Comparison of ENCODE assay signal across 15 cellular contexts in genomic region chr15:69044899-69045298, GRCh38. TPM values are rescaled to one million over a fixed set of nuclear protein-coding genes. Genes with fewer than 3 reads are reported as not detected.
A peak's percentile ranks its signal among the peaks of the same experiment; 100 is the strongest.
DNase-seq lines count a peak whose midpoint lies in the region; ATAC-seq and TF ChIP-seq lines count a peak whose summit lies in the region.
"Had no signal": no experiment of that assay in that cellular context is flagged by ENCODE, and none has a peak within 500 bp of the region (broad histone marks: within the 10 kb centered on the region; RNA-seq: fewer than 3 reads in every experiment).

No MANE protein-coding gene starts in this region.

- DNase-seq in AG09309 (ENCODE audit: low read depth) (peak; percentile 60), HL-60 (ENCODE audit: low read depth in 1 of 2, low spot score in 1 of 2) (peak; percentile 25 to 78), SK-MEL-5 (ENCODE audit: low read depth, low spot score) (peak; percentile 41), fibroblast of peridontal ligament (ENCODE audit: extremely low read depth) (peak; percentile 30), glutamatergic neuron (no peak), chondrocyte (ENCODE audit: low spot score) (no peak)
- DNase-seq in stimulated activated CD8-positive, alpha-beta memory T cell treated with anti-CD3 and anti-CD28 coated beads, Interleukin-4, amount 100 ng/mL, for 48 hours = no peak
- DNase-seq: activated T-cell treated with anti-CD3 and anti-CD28 coated beads, Interleukin-2, amount 50 U/mL, for 48 hours; CD4-positive, alpha-beta T cell; heart right ventricle; Karpas-422; NCI-H526 treated with DMSO at 0.1 percent for 48 hours had no signal

- H3K4me1 Mint-ChIP-seq in glutamatergic neuron (ENCODE audit: low read depth, unreplicated experiment) (no peaks in the 10 kb centered on the region), chondrocyte (ENCODE audit: low read depth) (peaks cover 13% of the 10 kb centered on the region)
- H3K4me1 Mint-ChIP-seq: central memory CD8-positive, alpha-beta T cell had no signal

- no peaks in the 10 kb centered on the region for H3K27me3 ChIP-seq in HL-60 (ENCODE audit: insufficient read depth, poor library complexity, severe bottlenecking)
- H3K27me3 ChIP-seq: heart right ventricle, vagina had no signal

- TF ChIP-seq CTCF in AG09309 (IDR thresholded peaks at IDR 0.05; ENCODE audit: control insufficient read depth, insufficient read depth, low read depth, low read length, missing control alignments) = no peak
- TF ChIP-seq CTCF in HL-60 (IDR thresholded peaks at IDR 0.05; ENCODE audit: insufficient read depth, low read length) = no peak
- TF ChIP-seq CTCF in glutamatergic neuron (IDR thresholded peaks at IDR 0.05; ENCODE audit: partially characterized antibody, unreplicated experiment) = no peak
- no peak for TF ChIP-seq CTCF in chondrocyte (IDR thresholded peaks at IDR 0.05)

- H3K4me3 Mint-ChIP-seq in glutamatergic neuron (ENCODE audit: unreplicated experiment) = no peak overlapping the region
- H3K4me3 Mint-ChIP-seq in chondrocyte (ENCODE audit: unreplicated experiment) = no peak overlapping the region
- H3K4me3 Mint-ChIP-seq: CD4-positive, alpha-beta T cell; central memory CD8-positive, alpha-beta T cell had no signal

- no peak for ATAC-seq in HG02642 (IDR thresholded peaks at IDR 0.05; ENCODE audit: poor library complexity, unreplicated experiment)

- H3K27ac Mint-ChIP-seq in glutamatergic neuron (ENCODE audit: unreplicated experiment) (no peak overlapping the region), chondrocyte (ENCODE audit: unreplicated experiment) (no peak overlapping the region)
- H3K27ac Mint-ChIP-seq: CD4-positive, alpha-beta T cell had no signal

- H3K36me3 Mint-ChIP-seq in glutamatergic neuron (ENCODE audit: unreplicated experiment) (no peaks in the 10 kb centered on the region), chondrocyte (ENCODE audit: low read depth) (no peaks in the 10 kb centered on the region)

- H3K27me3 Mint-ChIP-seq in glutamatergic neuron (ENCODE audit: unreplicated experiment) (no peaks in the 10 kb centered on the region), chondrocyte (ENCODE audit: low read depth) (no peaks in the 10 kb centered on the region)
- H3K27me3 Mint-ChIP-seq: CD4-positive, alpha-beta T cell had no signal

- in situ Hi-C loops in SK-MEL-5 (cut with HindIII; ENCODE audit: low pct_unique_long_range_greater_than_20kb, low sequenced_read_pairs) = no loop called here

- H3K4me3 ChIP-seq in AG09309 (ENCODE audit: control insufficient read depth, low read depth, low read length) (no peak overlapping the region), HL-60 (replicated peaks; ENCODE audit: insufficient read depth, low read length) (no peak overlapping the region)
- H3K4me3 ChIP-seq: heart right ventricle, vagina had no signal

- no peaks in the 10 kb centered on the region for H3K9me3 Mint-ChIP-seq in glutamatergic neuron (ENCODE audit: unreplicated experiment)
- H3K9me3 Mint-ChIP-seq in chondrocyte (ENCODE audit: low read depth) = no peaks in the 10 kb centered on the region
- H3K9me3 Mint-ChIP-seq: CD4-positive, alpha-beta T cell; central memory CD8-positive, alpha-beta T cell had no signal

- H3K27ac ChIP-seq in HL-60 (replicated peaks) = no peak overlapping the region
- H3K27ac ChIP-seq: heart right ventricle, vagina had no signal

RNA-seq across cellular contexts. Expression of gene NOX5, which starts 30.4 kb away (rescaled TPM):
- total RNA-seq in SK-MEL-5 (2014; rRNA removed; shearing (Covaris generic)) = 4.0 TPM in 2 replicates
- polyA plus RNA-seq in SK-MEL-5 (2015; cell fraction: cytosol; rRNA removed) = 2.7 and 4.0 TPM in 2 replicates
- 13.5 and 21.5 TPM in 2 replicates for polyA plus RNA-seq in SK-MEL-5 (2015; cell fraction: nucleus; rRNA removed)
- total RNA-seq in glutamatergic neuron (ENCODE audit: unreplicated experiment) = not detected
- not detected in 3 replicates for total RNA-seq in chondrocyte
- total RNA-seq: CD4-positive, alpha-beta T cell had no signal

Comparison
In these comparisons a context has a peak if more than half of its experiments do, and no peak if none do; other contexts are left out.
1. DNase-seq: peak in AG09309 (single experiment), HL-60 (2 of 2), SK-MEL-5 (single experiment) and fibroblast of peridontal ligament (single experiment); none in stimulated activated CD8-positive, alpha-beta memory T cell treated with anti-CD3 and anti-CD28 coated beads, Interleukin-4, amount 100 ng/mL, for 48 hours (single experiment), glutamatergic neuron (single experiment) and chondrocyte (single experiment).